21 cellular contexts compared by ENCODE assay signal in the genomic region with DNA sequence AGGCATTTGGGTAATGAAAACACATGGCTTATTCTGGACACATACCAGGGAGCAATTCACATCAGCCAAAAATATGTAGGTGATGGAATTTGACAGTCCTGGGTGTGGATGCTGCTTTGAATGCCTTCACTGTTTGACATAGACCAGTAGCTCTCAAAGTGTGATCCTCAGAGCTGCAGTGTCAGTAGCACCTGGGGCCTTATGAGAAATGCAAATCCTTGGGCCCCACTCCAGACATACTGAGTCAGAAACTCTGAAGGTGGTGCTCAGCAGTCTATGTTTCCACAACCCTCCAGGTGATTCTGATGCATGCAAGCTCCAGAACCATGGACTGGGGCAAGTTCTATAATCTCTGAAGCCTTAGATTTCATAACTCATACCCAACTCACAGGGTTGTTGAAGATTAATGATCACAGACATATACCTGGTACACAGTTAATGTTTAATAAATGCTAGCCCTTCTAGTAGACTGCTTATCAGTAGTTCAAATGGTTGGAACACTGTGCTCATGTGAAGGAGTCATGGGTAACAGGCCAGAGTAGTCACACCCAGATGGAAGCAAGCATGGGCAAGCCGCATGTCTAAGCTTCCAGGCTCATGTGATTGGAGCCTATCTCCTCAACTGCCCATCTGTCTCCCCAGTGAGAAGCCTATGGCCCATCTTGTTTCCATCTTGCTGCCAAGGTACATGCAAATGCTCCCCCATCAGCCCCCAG.
"Had no signal": no experiment of that assay in that cellular context is flagged by ENCODE, and none has a peak within 500 bp of the region (broad histone marks: within the 10 kb centered on the region; RNA-seq: fewer than 3 reads in every experiment).

No MANE protein-coding gene starts in this region.

- H3K9me3 ChIP-seq: esophagus squamous epithelium, left ventricle myocardium inferior, tibial nerve had no signal

- H3K27ac ChIP-seq: brain microvascular endothelial cell, coronary artery, esophagus squamous epithelium, left ventricle myocardium inferior, tibial nerve, VCaP had no signal

- DNase-seq: activated CD4-positive, alpha-beta T cell treated with anti-CD3 and anti-CD28 coated beads, Interleukin-2, amount 50 U/mL, for 1 hour; activated CD4-positive, CD25-positive, alpha-beta regulatory T cell treated with anti-CD3 and anti-CD28 coated beads, Interleukin-2, amount 50 U/mL, for 72 hours; activated CD8-positive, alpha-beta memory T cell treated with anti-CD3 and anti-CD28 coated beads, Interleukin-2, amount 50 U/mL, for 48 hours; activated effector memory CD4-positive, alpha-beta T cell treated with Interleukin-2 at 50 U/mL for 16 hours; activated naive CD4-positive, alpha-beta T cell treated with anti-CD3 and anti-CD28 coated beads, Interleukin-2, amount 50 U/mL, for 16 hours; activated T-cell treated with anti-CD3 and anti-CD28 coated beads, Interleukin-2, amount 50 U/mL, for 48 hours; aorta; effector CD4-positive, alpha-beta T cell; esophagus squamous epithelium; kidney; left ventricle myocardium inferior; stimulated activated CD4-positive, alpha-beta T cell treated with anti-CD3 and anti-CD28 coated beads, Interleukin-12 subunit alpha, Interleukin-12 subunit beta, amount 100 ng/mL, for 4 hours; stimulated activated CD4-positive, alpha-beta T cell treated with anti-CD3 and anti-CD28 coated beads, Interleukin-1b, Interleukin-23, amount 100 ng/mL, for 48 hours; stimulated activated CD8-positive, alpha-beta memory T cell treated with anti-CD3 and anti-CD28 coated beads, Interleukin-4, amount 100 ng/mL, for 48 hours; stimulated activated naive CD4-positive, alpha-beta T cell; substantia nigra; T-helper 17 cell had no signal

- H3K27me3 ChIP-seq: brain microvascular endothelial cell, esophagus squamous epithelium, tibial nerve had no signal

- H3K4me1 ChIP-seq: left ventricle myocardium inferior had no signal

- H3K36me3 ChIP-seq: brain microvascular endothelial cell, esophagus squamous epithelium, left ventricle myocardium inferior, tibial nerve had no signal

- H3K4me3 ChIP-seq: coronary artery, esophagus squamous epithelium, left ventricle myocardium inferior, tibial nerve had no signal

- ATAC-seq: T-helper 17 cell had no signal
